Comparison of ENCODE assay signal across 29 cellular contexts in genomic region chr7:135023622-135024021, GRCh38.
"Had no signal": no experiment of that assay in that cellular context is flagged by ENCODE, and none has a peak within 500 bp of the region (broad histone marks: within the 10 kb centered on the region; RNA-seq: fewer than 3 reads in every experiment).

No MANE protein-coding gene starts in this region.

- H3K4me1 Mint-ChIP-seq: stimulated activated effector memory CD8-positive, alpha-beta T cell treated with anti-CD3 and anti-CD28 coated beads, Interleukin-12 subunit alpha, Interleukin-12 subunit beta, amount 100 ng/mL, for 72 hours; stimulated activated memory B cell treated with anti-CD40 and anti-IgM and Interleukin-4, amounts not matched to agents 10 μg/mL and 1 μg/mL and 100 μg/mL, for 72 hours; stimulated activated naive B cell treated with anti-CD40 and anti-IgM and Interleukin-4, amounts not matched to agents 10 μg/mL and 1 μg/mL and 100 μg/mL, for 72 hours; stimulated activated naive CD8-positive, alpha-beta T cell treated with anti-CD3 and anti-CD28 coated beads, Interleukin-15, amount 100 ng/mL, for 72 hours had no signal

- H3K4me1 ChIP-seq: stomach, suprapubic skin, testis, thyroid gland, tibial artery, tibial nerve, transverse colon, upper lobe of left lung, upper lobe of right lung, uterus, vagina had no signal

- H3K27me3 ChIP-seq: stomach, suprapubic skin, testis, thyroid gland, tibial artery, tibial nerve, transverse colon, upper lobe of left lung, upper lobe of right lung, uterus, vagina had no signal

- H3K36me3 Mint-ChIP-seq: stimulated activated effector memory CD8-positive, alpha-beta T cell treated with anti-CD3 and anti-CD28 coated beads, Interleukin-12 subunit alpha, Interleukin-12 subunit beta, amount 100 ng/mL, for 72 hours had no signal

- H3K4me3 Mint-ChIP-seq: stimulated activated effector memory CD8-positive, alpha-beta T cell treated with anti-CD3 and anti-CD28 coated beads, Interleukin-12 subunit alpha, Interleukin-12 subunit beta, amount 100 ng/mL, for 72 hours; stimulated activated memory B cell treated with anti-CD40 and anti-IgM and Interleukin-4, amounts not matched to agents 10 μg/mL and 1 μg/mL and 100 μg/mL, for 72 hours; stimulated activated naive B cell treated with anti-CD40 and anti-IgM and Interleukin-4, amounts not matched to agents 10 μg/mL and 1 μg/mL and 100 μg/mL, for 72 hours; stimulated activated naive CD8-positive, alpha-beta T cell treated with anti-CD3 and anti-CD28 coated beads, Interleukin-15, amount 100 ng/mL, for 72 hours; stimulated activated naive CD8-positive, alpha-beta T cell treated with anti-CD3 and anti-CD28 coated beads, Interleukin-15, Interleukin-2, amounts not matched to agents 100 ng/mL and 50 ng/mL, for 24 hours; type B pancreatic cell had no signal

- H3K27me3 Mint-ChIP-seq: stimulated activated memory B cell treated with anti-CD40 and anti-IgM and Interleukin-4, amounts not matched to agents 10 μg/mL and 1 μg/mL and 100 μg/mL, for 72 hours; stimulated activated naive B cell treated with anti-CD40 and anti-IgM and Interleukin-4, amounts not matched to agents 10 μg/mL and 1 μg/mL and 100 μg/mL, for 72 hours; stimulated activated naive CD8-positive, alpha-beta T cell treated with anti-CD3 and anti-CD28 coated beads, Interleukin-15, amount 100 ng/mL, for 72 hours; stimulated activated naive CD8-positive, alpha-beta T cell treated with anti-CD3 and anti-CD28 coated beads, Interleukin-15, Interleukin-2, amounts not matched to agents 100 ng/mL and 50 ng/mL, for 24 hours; type B pancreatic cell had no signal

- DNase-seq: stimulated activated CD4-positive, alpha-beta T cell treated with anti-CD3 and anti-CD28 coated beads, Interleukin-2, amount 100 ng/mL, for 48 hours; stimulated activated CD4-positive, alpha-beta T cell treated with anti-CD3 and anti-CD28 coated beads, Interleukin-4, amount 100 ng/mL, for 1 hour; stimulated activated CD4-positive, alpha-beta T cell treated with anti-CD3 and anti-CD28 coated beads, Interleukin-4, amount 100 ng/mL, for 24 hours; stimulated activated CD4-positive, alpha-beta T cell treated with anti-CD3 and anti-CD28 coated beads, Interleukin-4, amount 100 ng/mL, for 4 hours; stimulated activated CD8-positive, alpha-beta memory T cell treated with anti-CD3 and anti-CD28 coated beads, Interleukin-4, amount 100 ng/mL, for 48 hours; stimulated activated naive B cell treated with anti-CD40 and anti-IgM and Interleukin-4, amounts not matched to agents 10 μg/mL and 1 μg/mL and 100 μg/mL, for 72 hours; stimulated activated naive CD4-positive, alpha-beta T cell; stimulated activated naive CD4-positive, alpha-beta T cell treated with Interleukin-2 at 50 U/mL for 16 hours; stimulated activated naive CD8-positive, alpha-beta T cell treated with anti-CD3 and anti-CD28 coated beads, Interleukin-15, amount 100 ng/mL, for 72 hours; stimulated activated naive CD8-positive, alpha-beta T cell treated with anti-CD3 and anti-CD28 coated beads, Interleukin-15, Interleukin-2, amounts not matched to agents 100 U/mL and 50 U/mL, for 24 hours; stomach; substantia nigra; testis; thyroid gland; tibial artery; transverse colon; trophoblast cell; upper lobe of right lung; uterus had no signal

- ATAC-seq: stimulated activated effector memory CD8-positive, alpha-beta T cell treated with anti-CD3 and anti-CD28 coated beads, Interleukin-12 subunit alpha, Interleukin-12 subunit beta, amount 100 ng/mL, for 72 hours; stimulated activated memory B cell treated with anti-CD40 and anti-IgM and Interleukin-4, amounts not matched to agents 10 μg/mL and 1 μg/mL and 100 μg/mL, for 72 hours; stimulated activated naive B cell treated with anti-CD40 and anti-IgM and Interleukin-4, amounts not matched to agents 10 μg/mL and 1 μg/mL and 100 μg/mL, for 72 hours; stimulated activated naive CD8-positive, alpha-beta T cell treated with anti-CD3 and anti-CD28 coated beads, Interleukin-15, amount 100 ng/mL, for 72 hours; stimulated activated naive CD8-positive, alpha-beta T cell treated with anti-CD3 and anti-CD28 coated beads, Interleukin-15, Interleukin-2, amounts not matched to agents 100 U/mL and 50 U/mL, for 24 hours; upper lobe of right lung had no signal

- H3K9me3 ChIP-seq: suprapubic skin, testis, thoracic aorta, thyroid gland, tibial artery, transverse colon, upper lobe of left lung, upper lobe of right lung, uterus, vagina had no signal

- FAIRE-seq: urothelium cell line had no signal

- H3K36me3 ChIP-seq: stomach, suprapubic skin, thoracic aorta, thyroid gland, tibial artery, transverse colon, upper lobe of left lung, upper lobe of right lung, uterus, vagina had no signal

- H3K27ac ChIP-seq: stomach, suprapubic skin, testis, thoracic aorta, thyroid gland, tibial artery, tibial nerve, transverse colon, upper lobe of left lung, upper lobe of right lung, uterus, vagina had no signal

- H3K27ac Mint-ChIP-seq: stimulated activated effector memory CD8-positive, alpha-beta T cell treated with anti-CD3 and anti-CD28 coated beads, Interleukin-12 subunit alpha, Interleukin-12 subunit beta, amount 100 ng/mL, for 72 hours; stimulated activated memory B cell treated with anti-CD40 and anti-IgM and Interleukin-4, amounts not matched to agents 10 μg/mL and 1 μg/mL and 100 μg/mL, for 72 hours; stimulated activated naive B cell treated with anti-CD40 and anti-IgM and Interleukin-4, amounts not matched to agents 10 μg/mL and 1 μg/mL and 100 μg/mL, for 72 hours; stimulated activated naive CD8-positive, alpha-beta T cell treated with anti-CD3 and anti-CD28 coated beads, Interleukin-15, amount 100 ng/mL, for 72 hours; stimulated activated naive CD8-positive, alpha-beta T cell treated with anti-CD3 and anti-CD28 coated beads, Interleukin-15, Interleukin-2, amounts not matched to agents 100 ng/mL and 50 ng/mL, for 24 hours had no signal

- H3K4me3 ChIP-seq: stomach, suprapubic skin, testis, thoracic aorta, thyroid gland, tibial artery, tibial nerve, transverse colon, upper lobe of left lung, upper lobe of right lung, uterus, vagina had no signal
